In genomic region chr19:46487178-46487801, GRCh38 we compare ENCODE assay signal across 11 cellular contexts. TPM values are rescaled to one million over a fixed set of nuclear protein-coding genes. Genes with fewer than 3 reads are reported as not detected.
A peak's percentile ranks its signal among the peaks of the same experiment; 100 is the strongest.
DNase-seq lines count a peak whose midpoint lies in the region; TF ChIP-seq lines count a peak whose summit lies in the region.
"Had no signal": no experiment of that assay in that cellular context is flagged by ENCODE, and none has a peak within 500 bp of the region (broad histone marks: within the 10 kb centered on the region; RNA-seq: fewer than 3 reads in every experiment).

No MANE protein-coding gene starts in this region.

- peaks cover 2% of the 10 kb centered on the region for H3K4me1 Mint-ChIP-seq in activated CD4-positive, alpha-beta T cell treated with anti-CD3 and anti-CD28 coated beads, Interleukin-2, amount 10 ng/mL, durations not matched to agents 7 days and 5 days

- H3K79me2 ChIP-seq in GM23248 (ENCODE audit: insufficient read depth) (no peaks in the 10 kb centered on the region), hepatocyte (no peaks in the 10 kb centered on the region)

- H3K4me2 ChIP-seq in GM23248 (ENCODE audit: unreplicated experiment) (peak overlapping the region; percentile 97), hepatocyte (peak overlapping the region; percentile 96)

- H2AFZ ChIP-seq in GM23248 (peak overlapping the region; percentile 78), hepatocyte (peak overlapping the region; percentile 59)

- H3K4me3 ChIP-seq in GM23248 (peak overlapping the region; percentile 69), astrocyte of the spinal cord (ENCODE audit: low read depth, low read length) (peak overlapping the region; percentile 29), hepatocyte (peak overlapping the region; percentile 33), retinal pigment epithelial cell (ENCODE audit: low read length) (peak overlapping the region; percentile 45)

- peaks cover 13% of the 10 kb centered on the region for H3F3A ChIP-seq in GM23248 (ENCODE audit: insufficient read depth)

- peaks cover 72% of the 10 kb centered on the region for H3K27me3 Mint-ChIP-seq in activated CD4-positive, alpha-beta T cell treated with anti-CD3 and anti-CD28 coated beads, Interleukin-2, amount 10 ng/mL, durations not matched to agents 7 days and 5 days

- H4K20me1 ChIP-seq in GM23248 (ENCODE audit: insufficient read depth) (no peaks in the 10 kb centered on the region), hepatocyte (ENCODE audit: insufficient read depth, poor library complexity, severe bottlenecking) (no peaks in the 10 kb centered on the region)

- peak; percentile 47 for DNase-seq in GM23248
- no peak for DNase-seq in astrocyte of the spinal cord (ENCODE audit: low read depth, low spot score)
- DNase-seq in hepatocyte (ENCODE audit: low spot score) = no peak
- DNase-seq in retinal pigment epithelial cell (ENCODE audit: low read depth) = no peak
- no peak for DNase-seq in NCI-H226
- no peak for DNase-seq in NCI-H128 (lab: John Stamatoyannopoulos, UW; ENCODE audit: unreplicated experiment)
- no peak for DNase-seq in stimulated activated CD4-positive, alpha-beta T cell treated with anti-CD3 and anti-CD28 coated beads, Interleukin-15, amount 100 ng/mL, for 24 hours
- DNase-seq in activated CD4-positive, alpha-beta T cell treated with anti-CD3 and anti-CD28 coated beads, Interleukin-2, amount 10 ng/mL, durations not matched to agents 7 days and 5 days = no peak
- DNase-seq: activated gamma-delta T cell had no signal

- H3K9me3 ChIP-seq in GM23248 (ENCODE audit: low read depth) = no peaks in the 10 kb centered on the region
- H3K9me3 ChIP-seq in hepatocyte (ENCODE audit: low read depth) = no peaks in the 10 kb centered on the region

- H3K4me1 ChIP-seq in GM23248 (ENCODE audit: insufficient read depth) (peaks cover 13% of the 10 kb centered on the region), hepatocyte (ENCODE audit: insufficient read depth) (peaks cover 18% of the 10 kb centered on the region)

- no peaks in the 10 kb centered on the region for H3K36me3 Mint-ChIP-seq in activated CD4-positive, alpha-beta T cell treated with anti-CD3 and anti-CD28 coated beads, Interleukin-2, amount 10 ng/mL, durations not matched to agents 7 days and 5 days (ENCODE audit: low read depth)
- H3K36me3 Mint-ChIP-seq: IgD-negative memory B cell had no signal

- WGBS in GM23248 (ENCODE audit: low coverage in 1 of 2, low lambda C conversion rate in 2 of 2, missing lambda C conversion rate in 2 of 2), 2 experiments = 8 to 10% methylated on average over 18 to 19 of the region's 19 CpGs
- WGBS in hepatocyte (ENCODE audit: low lambda C conversion rate, missing lambda C conversion rate) = 37% methylated on average over 19 of the region's 19 CpGs

- H3K9me2 ChIP-seq in GM23248 (ENCODE audit: insufficient read depth) (no peaks in the 10 kb centered on the region), hepatocyte (replicated peaks; ENCODE audit: insufficient read depth) (no peaks in the 10 kb centered on the region)

- CTCF ChIA-PET in activated CD4-positive, alpha-beta T cell treated with anti-CD3 and anti-CD28 coated beads, Interleukin-2, amount 10 ng/mL, durations not matched to agents 7 days and 5 days (lab: Charles Lee) = interaction anchor here (0.5 to 2.3 kb wide), 5 partner anchors 10 to 92 kb away, joined by 3 to 13 read pairs (median 3); no protein-coding TSS in a partner anchor

- peak overlapping the region; percentile 39 for H3K9ac ChIP-seq in GM23248

- H3K9me3 Mint-ChIP-seq in activated CD4-positive, alpha-beta T cell treated with anti-CD3 and anti-CD28 coated beads, Interleukin-2, amount 10 ng/mL, durations not matched to agents 7 days and 5 days = no peaks in the 10 kb centered on the region
- H3K9me3 Mint-ChIP-seq: IgD-negative memory B cell had no signal

- no peaks in the 10 kb centered on the region for H3K36me3 ChIP-seq in GM23248 (ENCODE audit: low read depth)
- H3K36me3 ChIP-seq in hepatocyte (replicated peaks; ENCODE audit: insufficient read depth, low read depth) = no peaks in the 10 kb centered on the region

- H3K27ac Mint-ChIP-seq in activated CD4-positive, alpha-beta T cell treated with anti-CD3 and anti-CD28 coated beads, Interleukin-2, amount 10 ng/mL, durations not matched to agents 7 days and 5 days = no peak overlapping the region

- POLR2A ChIA-PET in activated CD4-positive, alpha-beta T cell treated with anti-CD3 and anti-CD28 coated beads, Interleukin-2, amount 10 ng/mL, durations not matched to agents 7 days and 5 days (lab: Charles Lee) = no interaction called here

- H3K4me3 Mint-ChIP-seq in activated CD4-positive, alpha-beta T cell treated with anti-CD3 and anti-CD28 coated beads, Interleukin-2, amount 10 ng/mL, durations not matched to agents 7 days and 5 days = no peak overlapping the region

- in situ Hi-C loops in GM23248 (cut with MboI) = loop anchor here (5.0 to 10.0 kb wide), 2 partner anchors 85 to 202 kb away; no protein-coding TSS in a partner anchor
- in situ Hi-C loops in astrocyte of the spinal cord (cut with HindIII; ENCODE audit: low sequenced_read_pairs) = no loop called here

- TF ChIP-seq CTCF in astrocyte of the spinal cord (IDR thresholded peaks at IDR 0.05; ENCODE audit: low read depth, low read length) = no peak
- no peak for TF ChIP-seq CTCF in hepatocyte (IDR thresholded peaks at IDR 0.05; ENCODE audit: poor library complexity)
- no peak for TF ChIP-seq CTCF in retinal pigment epithelial cell (conservative IDR thresholded peaks at IDR 0.05; ENCODE audit: low read depth, low read length)

- no peaks in the 10 kb centered on the region for H3K27me3 ChIP-seq in GM23248 (replicated peaks; ENCODE audit: insufficient read depth)
- peaks cover 27% of the 10 kb centered on the region for H3K27me3 ChIP-seq in hepatocyte

- H3K27ac ChIP-seq in GM23248 (no peak overlapping the region), hepatocyte (no peak overlapping the region)

RNA-seq across cellular contexts. Expression of gene PNMA8B, which starts 8.4 kb away (rescaled TPM):
- total RNA-seq in GM23248 (2014; rRNA removed; shearing (Covaris generic)) = 0.25 and 0.65 TPM in 2 replicates
- 0.13 and 0.20 TPM in 2 replicates for polyA plus RNA-seq in GM23248 (2016; fragmentation: Nextera tagmentation; extraction: Ambion mirVana)
- 0.32 and 1.0 TPM in 2 replicates for total RNA-seq in hepatocyte
- 0.50 and 0.57 TPM in 2 replicates for polyA plus RNA-seq in hepatocyte
- total RNA-seq in activated CD4-positive, alpha-beta T cell treated with anti-CD3 and anti-CD28 coated beads, Interleukin-2, amount 10 ng/mL, durations not matched to agents 7 days and 5 days = under 1 TPM; 0.06 to 0.07 TPM
- total RNA-seq: NCI-H460 had no signal
- polyA plus RNA-seq: IgD-negative memory B cell had no signal

RNA-seq across cellular contexts. Expression of gene PNMA8A, which starts 15.9 kb away (rescaled TPM):
- total RNA-seq in GM23248 (2014; rRNA removed; shearing (Covaris generic)) = 0.76 and 0.89 TPM in 2 replicates
- 0.26 and 0.56 TPM in 2 replicates for polyA plus RNA-seq in GM23248 (2016; fragmentation: Nextera tagmentation; extraction: Ambion mirVana)
- total RNA-seq in hepatocyte = 11.2 and 11.4 TPM in 2 replicates
- 5.5 and 6.4 TPM in 2 replicates for polyA plus RNA-seq in hepatocyte
- total RNA-seq in activated CD4-positive, alpha-beta T cell treated with anti-CD3 and anti-CD28 coated beads, Interleukin-2, amount 10 ng/mL, durations not matched to agents 7 days and 5 days = not detected
- total RNA-seq: NCI-H460 had no signal
- polyA plus RNA-seq: IgD-negative memory B cell had no signal

RNA-seq across cellular contexts. Expression of gene PNMA8C, which starts 58.6 kb away (rescaled TPM):
- total RNA-seq in GM23248 (2014; rRNA removed; shearing (Covaris generic)) = not detected in 2 replicates
- polyA plus RNA-seq in GM23248 (2016; fragmentation: Nextera tagmentation; extraction: Ambion mirVana) (not detected in 2 replicates), hepatocyte (not detected in 2 replicates)
- total RNA-seq in hepatocyte = 0.27 TPM in 1 of 2 replicates, not detected in the other
- total RNA-seq in activated CD4-positive, alpha-beta T cell treated with anti-CD3 and anti-CD28 coated beads, Interleukin-2, amount 10 ng/mL, durations not matched to agents 7 days and 5 days = not detected
- total RNA-seq: NCI-H460 had no signal
- polyA plus RNA-seq: IgD-negative memory B cell had no signal
